Comparison of ENCODE assay signal across 24 cellular contexts in the genomic region with DNA sequence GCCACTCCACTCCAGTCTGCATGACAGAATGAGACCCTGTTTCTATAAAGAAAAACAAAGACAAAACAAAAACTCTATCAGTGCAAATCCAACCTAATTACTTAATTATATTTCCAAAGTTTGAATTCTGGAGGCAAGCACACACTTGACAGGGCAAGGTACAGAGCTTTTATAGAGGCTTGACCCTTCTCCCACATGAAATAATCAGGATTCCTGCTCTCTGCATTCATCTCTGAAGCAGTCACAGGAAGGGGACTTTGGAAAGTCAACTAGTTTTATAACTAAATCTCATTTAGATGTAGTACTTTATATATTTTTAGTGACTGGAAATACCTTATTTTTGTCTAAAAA.
DNase-seq lines count a peak whose midpoint lies in the region; ATAC-seq and TF ChIP-seq lines count a peak whose summit lies in the region.
"Had no signal": no experiment of that assay in that cellular context is flagged by ENCODE, and none has a peak within 500 bp of the region (broad histone marks: within the 10 kb centered on the region; RNA-seq: fewer than 3 reads in every experiment).

No MANE protein-coding gene starts in this region.

- H3K27ac ChIP-seq in mammary epithelial cell (ENCODE audit: insufficient read depth, low read depth, low read length): no peak overlapping the region
- peak overlapping the region; percentile 66 for H3K27ac ChIP-seq in colonic mucosa
- H3K27ac ChIP-seq in mesodermal cell (ENCODE audit: low read depth, low read length, severe bottlenecking): peak overlapping the region; percentile 81
- H3K27ac ChIP-seq: BLaER1 had no signal

- H3K4me3 ChIP-seq in mammary epithelial cell (replicated peaks in 1 of 3; ENCODE audit: insufficient read depth in 1 of 3, low read depth in 2 of 3, low read length in 3 of 3) (no peak overlapping the region), colonic mucosa (no peak overlapping the region), mesodermal cell (ENCODE audit: extremely low read depth, insufficient read depth, low read length, poor library complexity, severe bottlenecking) (no peak overlapping the region)
- H3K4me3 ChIP-seq: BLaER1, sigmoid colon, SJCRH30, tibial nerve had no signal

- H3K9ac ChIP-seq in mammary epithelial cell (ENCODE audit: insufficient read depth, low read length) (no peak overlapping the region), colonic mucosa (ENCODE audit: low read depth in 2 of 2, low read length in 2 of 2) (peak overlapping the region in 1 of 2 donors; percentile 23)
- H3K9ac ChIP-seq: BLaER1 had no signal

- intact Hi-C loops in mammary epithelial cell (cut with micrococcal nuclease) (no loop called here), MCF 10A (cut with micrococcal nuclease) (no loop called here), colonic mucosa (cut with DNase I) (no loop called here)

- H3K9me3 Mint-ChIP-seq in MCF 10A (ENCODE audit: unreplicated experiment): no peaks in the 10 kb centered on the region
- H3K9me3 Mint-ChIP-seq in mesothelial cell of epicardium: peaks cover 6% of the 10 kb centered on the region
- H3K9me3 Mint-ChIP-seq: activated B cell treated with CpG ODN at 0.5 μM for 24 hours; activated naive CD4-positive, alpha-beta T cell treated with anti-CD3 and anti-CD28 coated beads, Interleukin-2, amount 10 ng/mL, durations not matched to agents 7 days and 5 days; activated T-cell treated with anti-CD3 and anti-CD28 coated beads, Interleukin-2, amount 50 U/mL, for 4 hours had no signal

- H3K9me3 ChIP-seq in mammary epithelial cell (replicated peaks; ENCODE audit: insufficient read depth, low read length) (no peaks in the 10 kb centered on the region), colonic mucosa (no peaks in the 10 kb centered on the region), mesodermal cell (ENCODE audit: control insufficient read depth, low read length) (no peaks in the 10 kb centered on the region)
- H3K9me3 ChIP-seq: BLaER1, sigmoid colon, tibial nerve had no signal

- no peak overlapping the region for H3K4me3 Mint-ChIP-seq in MCF 10A (ENCODE audit: unreplicated experiment)
- H3K4me3 Mint-ChIP-seq in mesothelial cell of epicardium: no peak overlapping the region
- H3K4me3 Mint-ChIP-seq: activated B cell treated with CpG ODN at 0.5 μM for 24 hours; activated naive CD4-positive, alpha-beta T cell treated with anti-CD3 and anti-CD28 coated beads, Interleukin-2, amount 10 ng/mL, durations not matched to agents 7 days and 5 days; activated T-cell treated with anti-CD3 and anti-CD28 coated beads, Interleukin-2, amount 50 U/mL, for 4 hours; T-helper 2 cell treated with Interferon-gamma antibody and Interleukin-4, amounts not matched to agents 5 μg/mL and 100 μg/mL, for 36 hours had no signal

- CTCF ChIA-PET in mammary epithelial cell (lab: Charles Lee; ENCODE audit: low non-redundant PET): no interaction called here
- CTCF ChIA-PET in MCF 10A (lab: Yijun Ruan, JAX): interaction anchor here (0.5 to 1.9 kb wide), 6 partner anchors 12 to 1857 kb away, joined by 3 to 10 read pairs (median 4); no protein-coding TSS in a partner anchor

- no peaks in the 10 kb centered on the region for H3K27me3 ChIP-seq in mammary epithelial cell (ENCODE audit: insufficient read depth, low read length)
- H3K27me3 ChIP-seq in colonic mucosa: no peaks in the 10 kb centered on the region
- H3K27me3 ChIP-seq: BLaER1, SJCRH30, tibial nerve had no signal

- in situ Hi-C loops in mammary epithelial cell (cut with MboI; ENCODE audit: low sequenced_read_pairs in 2 of 2): no loop called here

- no peaks in the 10 kb centered on the region for H3K79me2 ChIP-seq in mammary epithelial cell (ENCODE audit: insufficient read depth, low read length)

- H2AFZ ChIP-seq in mammary epithelial cell (ENCODE audit: low read depth, low read length): no peak overlapping the region

- DNase-seq in mammary epithelial cell: no peak
- no peak for DNase-seq in MCF 10A (ENCODE audit: unreplicated experiment)
- DNase-seq in colonic mucosa: peak; percentile 42
- DNase-seq in stimulated activated naive CD4-positive, alpha-beta T cell treated with Interleukin-2 at 50 U/mL for 16 hours (lab: John Stamatoyannopoulos, UW): no peak
- no peak for DNase-seq in omental fat pad (ENCODE audit: low spot score)
- no peak for DNase-seq in mesothelial cell of epicardium (ENCODE audit: low spot score in 2 of 2, unreplicated experiment in 2 of 2)
- DNase-seq: 8988T; activated B cell treated with CpG ODN at 0.5 μM for 24 hours; activated naive CD4-positive, alpha-beta T cell treated with anti-CD3 and anti-CD28 coated beads, Interleukin-2, amount 10 ng/mL, durations not matched to agents 7 days and 5 days; activated T-cell treated with anti-CD3 and anti-CD28 coated beads, Interleukin-2, amount 50 U/mL, for 4 hours; aorta; hypothalamus; left cardiac atrium; NCI-H2171; NCI-H526; sigmoid colon; stimulated activated CD4-positive, alpha-beta T cell treated with anti-CD3 and anti-CD28 coated beads, Interleukin-1b, Interleukin-23, amount 100 ng/mL, for 48 hours; stimulated activated naive CD8-positive, alpha-beta T cell treated with anti-CD3 and anti-CD28 coated beads, Interleukin-15, Interleukin-2, amounts not matched to agents 100 U/mL and 50 U/mL, for 24 hours had no signal

- H3K4me1 Mint-ChIP-seq in MCF 10A (ENCODE audit: insufficient read depth, unreplicated experiment) (peaks cover 12% of the 10 kb centered on the region), mesothelial cell of epicardium (peaks cover 8% of the 10 kb centered on the region)

- H3K4me2 ChIP-seq in mammary epithelial cell (ENCODE audit: insufficient read depth, low read depth, low read length): peak overlapping the region; percentile 10
- H3K4me2 ChIP-seq: BLaER1 had no signal

- H4K20me1 ChIP-seq in mammary epithelial cell (ENCODE audit: insufficient read depth, low read length): no peaks in the 10 kb centered on the region
- H4K20me1 ChIP-seq: BLaER1 had no signal

- H3K36me3 Mint-ChIP-seq in MCF 10A (ENCODE audit: insufficient read depth, unreplicated experiment): no peaks in the 10 kb centered on the region
- H3K36me3 Mint-ChIP-seq in mesothelial cell of epicardium: no peaks in the 10 kb centered on the region
- H3K36me3 Mint-ChIP-seq: activated naive CD4-positive, alpha-beta T cell treated with anti-CD3 and anti-CD28 coated beads, Interleukin-2, amount 10 ng/mL, durations not matched to agents 7 days and 5 days had no signal

- dilution Hi-C loops in mammary epithelial cell (cut with HindIII; ENCODE audit: low sequenced_read_pairs): loop anchor here (5.0 kb wide), 1 partner anchor 98 kb away; no protein-coding TSS in a partner anchor

- BruUV-seq in mammary epithelial cell (replicated peaks; lab: Mats Ljungman, UMichigan) (no TSS peak), MCF 10A (replicated peaks; lab: Mats Ljungman, UMichigan) (no TSS peak)

- no peak for ATAC-seq in HG02938 (IDR thresholded peaks at IDR 0.05; ENCODE audit: unreplicated experiment)
- ATAC-seq in omental fat pad (ENCODE audit: low FRiP score): no peak
- ATAC-seq: activated T-cell treated with anti-CD3 and anti-CD28 coated beads, Interleukin-2, amount 50 U/mL, for 4 hours; stimulated activated naive CD8-positive, alpha-beta T cell treated with anti-CD3 and anti-CD28 coated beads, Interleukin-15, Interleukin-2, amounts not matched to agents 100 U/mL and 50 U/mL, for 24 hours had no signal

- H3K36me3 ChIP-seq in mammary epithelial cell (ENCODE audit: insufficient read depth, low read length): no peaks in the 10 kb centered on the region
- no peaks in the 10 kb centered on the region for H3K36me3 ChIP-seq in colonic mucosa
- no peaks in the 10 kb centered on the region for H3K36me3 ChIP-seq in mesodermal cell (ENCODE audit: control insufficient read depth, insufficient read depth, low read length)
- H3K36me3 ChIP-seq: BLaER1, sigmoid colon, SJCRH30, tibial nerve had no signal

- H3K4me1 ChIP-seq in mammary epithelial cell (ENCODE audit: insufficient read depth, low read length) (peaks cover 11% of the 10 kb centered on the region), colonic mucosa (peaks cover 4% of the 10 kb centered on the region), mesodermal cell (ENCODE audit: control insufficient read depth, insufficient read depth, low read length, poor library complexity, severe bottlenecking) (peaks cover 6% of the 10 kb centered on the region)

- POLR2A ChIA-PET in MCF 10A (lab: Yijun Ruan, JAX): interaction anchor here (1.0 to 3.3 kb wide), 5 partner anchors 8 to 246 kb away, joined by 3 to 36 read pairs (median 5); a partner anchor contains a TSS

- TF ChIP-seq CTCF in mammary epithelial cell (conservative IDR thresholded peaks at IDR 0.05 in 1 of 2, IDR thresholded peaks at IDR 0.05 in 1 of 2; ENCODE audit: extremely low read depth in 1 of 2, insufficient read depth in 1 of 2, low read depth in 1 of 2, low read length in 2 of 2) (no peak), MCF 10A (IDR thresholded peaks at IDR 0.05; ENCODE audit: unreplicated experiment) (no peak), colonic mucosa (IDR thresholded peaks at IDR 0.05) (no peak), omental fat pad (IDR thresholded peaks at IDR 0.05) (no peak), mesothelial cell of epicardium (IDR thresholded peaks at IDR 0.05; ENCODE audit: unreplicated experiment) (no peak)

- H3K27me3 Mint-ChIP-seq in MCF 10A (ENCODE audit: insufficient read depth, unreplicated experiment) (no peaks in the 10 kb centered on the region), mesothelial cell of epicardium (ENCODE audit: low read depth) (no peaks in the 10 kb centered on the region)
- H3K27me3 Mint-ChIP-seq: activated B cell treated with CpG ODN at 0.5 μM for 24 hours; activated naive CD4-positive, alpha-beta T cell treated with anti-CD3 and anti-CD28 coated beads, Interleukin-2, amount 10 ng/mL, durations not matched to agents 7 days and 5 days had no signal

- H3K27ac Mint-ChIP-seq in MCF 10A (ENCODE audit: low read depth, unreplicated experiment) (no peak overlapping the region), mesothelial cell of epicardium (no peak overlapping the region)
- H3K27ac Mint-ChIP-seq: activated B cell treated with CpG ODN at 0.5 μM for 24 hours; activated naive CD4-positive, alpha-beta T cell treated with anti-CD3 and anti-CD28 coated beads, Interleukin-2, amount 10 ng/mL, durations not matched to agents 7 days and 5 days; T-helper 2 cell treated with Interferon-gamma antibody and Interleukin-4, amounts not matched to agents 5 μg/mL and 100 μg/mL, for 36 hours had no signal
